In the genomic region with DNA sequence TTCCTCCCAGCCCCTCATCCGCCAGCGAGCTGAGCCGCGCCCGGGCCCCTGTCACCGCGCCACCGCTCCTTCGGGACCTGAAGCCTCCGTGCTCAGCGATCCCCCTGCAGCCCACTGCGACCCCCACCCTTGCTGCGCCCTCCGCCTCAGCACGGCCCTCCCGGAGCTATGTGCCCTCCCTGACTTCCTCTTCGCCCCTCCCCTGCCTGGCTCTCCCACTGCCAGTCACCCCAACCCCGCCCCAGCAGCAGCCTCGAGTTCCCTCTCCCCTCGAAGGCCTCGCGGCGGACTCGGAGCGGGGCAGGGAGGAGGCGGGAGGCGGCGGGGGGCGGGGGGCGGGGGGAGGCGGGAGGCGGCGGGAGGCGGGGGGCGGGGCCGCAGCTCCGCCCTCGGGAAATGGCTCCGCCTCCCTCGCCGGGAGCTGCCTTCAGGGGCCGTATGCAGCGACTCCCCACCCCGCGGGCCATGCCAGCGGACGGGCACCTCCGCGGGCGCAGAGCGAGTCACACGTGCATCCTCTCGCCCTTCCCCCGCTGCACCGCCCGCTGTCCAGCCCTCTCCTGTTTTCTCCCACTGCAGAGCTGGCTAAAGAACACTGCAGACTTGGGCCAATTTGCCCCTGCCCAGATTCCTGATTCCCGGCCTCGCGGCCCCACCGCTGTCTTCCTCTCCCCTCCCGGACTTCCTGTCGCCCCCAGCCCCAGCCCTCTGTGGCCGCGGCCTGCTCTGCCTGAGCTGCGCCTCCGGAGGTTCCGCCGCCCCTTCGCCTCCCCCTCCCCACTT, we compare ENCODE assay signal across 1 cellular context.
A peak's percentile ranks its signal among the peaks of the same experiment; 100 is the strongest.
TF ChIP-seq lines count a peak whose summit lies in the region.

No MANE protein-coding gene starts in this region.

TF ChIP-seq in GM12878, 131 proteins besides CTCF, POLR2A, EP300 and RAD21 (continued from another document and continues in another):
- TF ChIP-seq, protein P1, sequence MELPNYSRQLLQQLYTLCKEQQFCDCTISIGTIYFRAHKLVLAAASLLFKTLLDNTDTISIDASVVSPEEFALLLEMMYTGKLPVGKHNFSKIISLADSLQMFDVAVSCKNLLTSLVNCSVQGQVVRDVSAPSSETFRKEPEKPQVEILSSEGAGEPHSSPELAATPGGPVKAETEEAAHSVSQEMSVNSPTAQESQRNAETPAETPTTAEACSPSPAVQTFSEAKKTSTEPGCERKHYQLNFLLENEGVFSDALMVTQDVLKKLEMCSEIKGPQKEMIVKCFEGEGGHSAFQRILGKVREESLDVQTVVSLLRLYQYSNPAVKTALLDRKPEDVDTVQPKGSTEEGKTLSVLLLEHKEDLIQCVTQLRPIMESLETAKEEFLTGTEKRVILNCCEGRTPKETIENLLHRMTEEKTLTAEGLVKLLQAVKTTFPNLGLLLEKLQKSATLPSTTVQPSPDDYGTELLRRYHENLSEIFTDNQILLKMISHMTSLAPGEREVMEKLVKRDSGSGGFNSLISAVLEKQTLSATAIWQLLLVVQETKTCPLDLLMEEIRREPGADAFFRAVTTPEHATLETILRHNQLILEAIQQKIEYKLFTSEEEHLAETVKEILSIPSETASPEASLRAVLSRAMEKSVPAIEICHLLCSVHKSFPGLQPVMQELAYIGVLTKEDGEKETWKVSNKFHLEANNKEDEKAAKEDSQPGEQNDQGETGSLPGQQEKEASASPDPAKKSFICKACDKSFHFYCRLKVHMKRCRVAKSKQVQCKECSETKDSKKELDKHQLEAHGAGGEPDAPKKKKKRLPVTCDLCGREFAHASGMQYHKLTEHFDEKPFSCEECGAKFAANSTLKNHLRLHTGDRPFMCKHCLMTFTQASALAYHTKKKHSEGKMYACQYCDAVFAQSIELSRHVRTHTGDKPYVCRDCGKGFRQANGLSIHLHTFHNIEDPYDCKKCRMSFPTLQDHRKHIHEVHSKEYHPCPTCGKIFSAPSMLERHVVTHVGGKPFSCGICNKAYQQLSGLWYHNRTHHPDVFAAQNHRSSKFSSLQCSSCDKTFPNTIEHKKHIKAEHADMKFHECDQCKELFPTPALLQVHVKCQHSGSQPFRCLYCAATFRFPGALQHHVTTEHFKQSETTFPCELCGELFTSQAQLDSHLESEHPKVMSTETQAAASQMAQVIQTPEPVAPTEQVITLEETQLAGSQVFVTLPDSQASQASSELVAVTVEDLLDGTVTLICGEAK (IDR thresholded peaks at IDR 0.05; ENCODE audit: borderline replicate concordance) = no peak
- TF ChIP-seq, protein P2, sequence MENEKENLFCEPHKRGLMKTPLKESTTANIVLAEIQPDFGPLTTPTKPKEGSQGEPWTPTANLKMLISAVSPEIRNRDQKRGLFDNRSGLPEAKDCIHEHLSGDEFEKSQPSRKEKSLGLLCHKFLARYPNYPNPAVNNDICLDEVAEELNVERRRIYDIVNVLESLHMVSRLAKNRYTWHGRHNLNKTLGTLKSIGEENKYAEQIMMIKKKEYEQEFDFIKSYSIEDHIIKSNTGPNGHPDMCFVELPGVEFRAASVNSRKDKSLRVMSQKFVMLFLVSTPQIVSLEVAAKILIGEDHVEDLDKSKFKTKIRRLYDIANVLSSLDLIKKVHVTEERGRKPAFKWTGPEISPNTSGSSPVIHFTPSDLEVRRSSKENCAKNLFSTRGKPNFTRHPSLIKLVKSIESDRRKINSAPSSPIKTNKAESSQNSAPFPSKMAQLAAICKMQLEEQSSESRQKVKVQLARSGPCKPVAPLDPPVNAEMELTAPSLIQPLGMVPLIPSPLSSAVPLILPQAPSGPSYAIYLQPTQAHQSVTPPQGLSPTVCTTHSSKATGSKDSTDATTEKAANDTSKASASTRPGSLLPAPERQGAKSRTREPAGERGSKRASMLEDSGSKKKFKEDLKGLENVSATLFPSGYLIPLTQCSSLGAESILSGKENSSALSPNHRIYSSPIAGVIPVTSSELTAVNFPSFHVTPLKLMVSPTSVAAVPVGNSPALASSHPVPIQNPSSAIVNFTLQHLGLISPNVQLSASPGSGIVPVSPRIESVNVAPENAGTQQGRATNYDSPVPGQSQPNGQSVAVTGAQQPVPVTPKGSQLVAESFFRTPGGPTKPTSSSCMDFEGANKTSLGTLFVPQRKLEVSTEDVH (IDR thresholded peaks at IDR 0.05; ENCODE audit: low read depth, partially characterized antibody) = no peak
- TF ChIP-seq SMAD1 (IDR thresholded peaks at IDR 0.05; ENCODE audit: low read depth, partially characterized antibody) (no peak), ZNF217 (IDR thresholded peaks at IDR 0.05) (no peak), NR2C2 (IDR thresholded peaks at IDR 0.05; ENCODE audit: borderline replicate concordance, control insufficient read depth, insufficient read length, low read depth) (no peak), TCF12 (IDR thresholded peaks at IDR 0.05; ENCODE audit: low read depth, low read length) (0 out of 2 replicates have a peak, but pooled peaks have one; percentile 46), POLR2AphosphoS5 (IDR thresholded peaks at IDR 0.05; ENCODE audit: low read length) (no peak), ZNF24 (IDR thresholded peaks at IDR 0.05) (no peak), CBX3 (IDR thresholded peaks at IDR 0.05; ENCODE audit: borderline replicate concordance, low read depth) (no peak), SMC3 (IDR thresholded peaks at IDR 0.05; ENCODE audit: borderline replicate concordance, low read length) (no peak), LARP7 (IDR thresholded peaks at IDR 0.05) (peak; percentile 48; the same call in 1 of the 2 replicates), HCFC1 (IDR thresholded peaks at IDR 0.05; ENCODE audit: low read length) (no peak), SPI1 (IDR thresholded peaks at IDR 0.05; ENCODE audit: borderline replicate concordance, insufficient read depth, low read depth, low read length) (no peak), ZNF384 (IDR thresholded peaks at IDR 0.05; ENCODE audit: borderline replicate concordance, low read depth, low read length) (no peak), ESRRA (IDR thresholded peaks at IDR 0.05; ENCODE audit: low read length) (no peak), TCF7 (IDR thresholded peaks at IDR 0.05; ENCODE audit: borderline replicate concordance) (no peak), TBL1XR1 (IDR thresholded peaks at IDR 0.05; ENCODE audit: low read depth, low read length) (no peak), CEBPB (IDR thresholded peaks at IDR 0.05; ENCODE audit: borderline replicate concordance in 1 of 2, low read depth in 2 of 2, low read length in 2 of 2) (no peak), MYB (IDR thresholded peaks at IDR 0.05; ENCODE audit: borderline replicate concordance, low read depth, low read length) (no peak), TCF3 (IDR thresholded peaks at IDR 0.05; ENCODE audit: borderline replicate concordance, insufficient read depth, low read depth, low read length) (0 out of 2 replicates have a peak, but pooled peaks have one; percentile 54), NRF1 (conservative IDR thresholded peaks at IDR 0.05; ENCODE audit: low read depth, low read length) (no peak), RFX5 (IDR thresholded peaks at IDR 0.05; ENCODE audit: low read depth, low read length) (no peak), YBX1 (IDR thresholded peaks at IDR 0.05) (no peak), NBN (IDR thresholded peaks at IDR 0.05) (no peak), MYC (IDR thresholded peaks at IDR 0.05; ENCODE audit: insufficient read depth, insufficient read length, insufficient replicate concordance, low read length, severe bottlenecking) (no peak), KAT2A (conservative IDR thresholded peaks at IDR 0.05; ENCODE audit: control insufficient read depth, low read depth, low read length) (no peak), STAT3 (IDR thresholded peaks at IDR 0.05; ENCODE audit: low read depth, low read length) (no peak), GATAD2B (conservative IDR thresholded peaks at IDR 0.05; ENCODE audit: low read depth) (peak; percentile 85), KLF5 (IDR thresholded peaks at IDR 0.05; ENCODE audit: partially characterized antibody) (no peak), CHD1 (IDR thresholded peaks at IDR 0.05; ENCODE audit: low read depth, low read length) (no peak), CBX5 (IDR thresholded peaks at IDR 0.05; ENCODE audit: low read depth) (no peak), ZBED1 (IDR thresholded peaks at IDR 0.05; ENCODE audit: borderline replicate concordance) (no peak), TARDBP (IDR thresholded peaks at IDR 0.05; ENCODE audit: borderline replicate concordance) (no peak), ATF7 (IDR thresholded peaks at IDR 0.05; ENCODE audit: low read depth) (0 out of 2 replicates have a peak, but pooled peaks have one; percentile 14), PML (IDR thresholded peaks at IDR 0.05; ENCODE audit: low read length) (no peak), RELA (IDR thresholded peaks at IDR 0.05; ENCODE audit: borderline replicate concordance, partially characterized antibody) (no peak), FOXK2 (IDR thresholded peaks at IDR 0.05) (no peak), SRF (IDR thresholded peaks at IDR 0.05; ENCODE audit: low read depth in 2 of 2, low read length in 2 of 2) (no peak), SP1 (IDR thresholded peaks at IDR 0.05; ENCODE audit: low read depth, low read length) (no peak), ZNF207 (IDR thresholded peaks at IDR 0.05; ENCODE audit: borderline replicate concordance) (no peak), SMARCA5 (IDR thresholded peaks at IDR 0.05) (no peak), FOXM1 (IDR thresholded peaks at IDR 0.05; ENCODE audit: low read depth, low read length) (no peak)
- TF ChIP-seq, protein P3, sequence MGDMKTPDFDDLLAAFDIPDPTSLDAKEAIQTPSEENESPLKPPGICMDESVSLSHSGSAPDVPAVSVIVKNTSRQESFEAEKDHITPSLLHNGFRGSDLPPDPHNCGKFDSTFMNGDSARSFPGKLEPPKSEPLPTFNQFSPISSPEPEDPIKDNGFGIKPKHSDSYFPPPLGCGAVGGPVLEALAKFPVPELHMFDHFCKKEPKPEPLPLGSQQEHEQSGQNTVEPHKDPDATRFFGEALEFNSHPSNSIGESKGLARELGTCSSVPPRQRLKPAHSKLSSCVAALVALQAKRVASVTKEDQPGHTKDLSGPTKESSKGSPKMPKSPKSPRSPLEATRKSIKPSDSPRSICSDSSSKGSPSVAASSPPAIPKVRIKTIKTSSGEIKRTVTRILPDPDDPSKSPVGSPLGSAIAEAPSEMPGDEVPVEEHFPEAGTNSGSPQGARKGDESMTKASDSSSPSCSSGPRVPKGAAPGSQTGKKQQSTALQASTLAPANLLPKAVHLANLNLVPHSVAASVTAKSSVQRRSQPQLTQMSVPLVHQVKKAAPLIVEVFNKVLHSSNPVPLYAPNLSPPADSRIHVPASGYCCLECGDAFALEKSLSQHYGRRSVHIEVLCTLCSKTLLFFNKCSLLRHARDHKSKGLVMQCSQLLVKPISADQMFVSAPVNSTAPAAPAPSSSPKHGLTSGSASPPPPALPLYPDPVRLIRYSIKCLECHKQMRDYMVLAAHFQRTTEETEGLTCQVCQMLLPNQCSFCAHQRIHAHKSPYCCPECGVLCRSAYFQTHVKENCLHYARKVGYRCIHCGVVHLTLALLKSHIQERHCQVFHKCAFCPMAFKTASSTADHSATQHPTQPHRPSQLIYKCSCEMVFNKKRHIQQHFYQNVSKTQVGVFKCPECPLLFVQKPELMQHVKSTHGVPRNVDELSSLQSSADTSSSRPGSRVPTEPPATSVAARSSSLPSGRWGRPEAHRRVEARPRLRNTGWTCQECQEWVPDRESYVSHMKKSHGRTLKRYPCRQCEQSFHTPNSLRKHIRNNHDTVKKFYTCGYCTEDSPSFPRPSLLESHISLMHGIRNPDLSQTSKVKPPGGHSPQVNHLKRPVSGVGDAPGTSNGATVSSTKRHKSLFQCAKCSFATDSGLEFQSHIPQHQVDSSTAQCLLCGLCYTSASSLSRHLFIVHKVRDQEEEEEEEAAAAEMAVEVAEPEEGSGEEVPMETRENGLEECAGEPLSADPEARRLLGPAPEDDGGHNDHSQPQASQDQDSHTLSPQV (IDR thresholded peaks at IDR 0.05) = no peak
- TF ChIP-seq, protein P4, sequence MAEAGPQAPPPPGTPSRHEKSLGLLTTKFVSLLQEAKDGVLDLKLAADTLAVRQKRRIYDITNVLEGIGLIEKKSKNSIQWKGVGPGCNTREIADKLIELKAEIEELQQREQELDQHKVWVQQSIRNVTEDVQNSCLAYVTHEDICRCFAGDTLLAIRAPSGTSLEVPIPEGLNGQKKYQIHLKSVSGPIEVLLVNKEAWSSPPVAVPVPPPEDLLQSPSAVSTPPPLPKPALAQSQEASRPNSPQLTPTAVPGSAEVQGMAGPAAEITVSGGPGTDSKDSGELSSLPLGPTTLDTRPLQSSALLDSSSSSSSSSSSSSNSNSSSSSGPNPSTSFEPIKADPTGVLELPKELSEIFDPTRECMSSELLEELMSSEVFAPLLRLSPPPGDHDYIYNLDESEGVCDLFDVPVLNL (IDR thresholded peaks at IDR 0.05; ENCODE audit: low read depth, low read length) = no peak
- TF ChIP-seq, protein P5, sequence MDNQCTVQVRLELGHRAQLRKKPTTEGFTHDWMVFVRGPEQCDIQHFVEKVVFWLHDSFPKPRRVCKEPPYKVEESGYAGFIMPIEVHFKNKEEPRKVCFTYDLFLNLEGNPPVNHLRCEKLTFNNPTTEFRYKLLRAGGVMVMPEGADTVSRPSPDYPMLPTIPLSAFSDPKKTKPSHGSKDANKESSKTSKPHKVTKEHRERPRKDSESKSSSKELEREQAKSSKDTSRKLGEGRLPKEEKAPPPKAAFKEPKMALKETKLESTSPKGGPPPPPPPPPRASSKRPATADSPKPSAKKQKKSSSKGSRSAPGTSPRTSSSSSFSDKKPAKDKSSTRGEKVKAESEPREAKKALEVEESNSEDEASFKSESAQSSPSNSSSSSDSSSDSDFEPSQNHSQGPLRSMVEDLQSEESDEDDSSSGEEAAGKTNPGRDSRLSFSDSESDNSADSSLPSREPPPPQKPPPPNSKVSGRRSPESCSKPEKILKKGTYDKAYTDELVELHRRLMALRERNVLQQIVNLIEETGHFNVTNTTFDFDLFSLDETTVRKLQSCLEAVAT (IDR thresholded peaks at IDR 0.05) = no peak
- TF ChIP-seq, protein P6, sequence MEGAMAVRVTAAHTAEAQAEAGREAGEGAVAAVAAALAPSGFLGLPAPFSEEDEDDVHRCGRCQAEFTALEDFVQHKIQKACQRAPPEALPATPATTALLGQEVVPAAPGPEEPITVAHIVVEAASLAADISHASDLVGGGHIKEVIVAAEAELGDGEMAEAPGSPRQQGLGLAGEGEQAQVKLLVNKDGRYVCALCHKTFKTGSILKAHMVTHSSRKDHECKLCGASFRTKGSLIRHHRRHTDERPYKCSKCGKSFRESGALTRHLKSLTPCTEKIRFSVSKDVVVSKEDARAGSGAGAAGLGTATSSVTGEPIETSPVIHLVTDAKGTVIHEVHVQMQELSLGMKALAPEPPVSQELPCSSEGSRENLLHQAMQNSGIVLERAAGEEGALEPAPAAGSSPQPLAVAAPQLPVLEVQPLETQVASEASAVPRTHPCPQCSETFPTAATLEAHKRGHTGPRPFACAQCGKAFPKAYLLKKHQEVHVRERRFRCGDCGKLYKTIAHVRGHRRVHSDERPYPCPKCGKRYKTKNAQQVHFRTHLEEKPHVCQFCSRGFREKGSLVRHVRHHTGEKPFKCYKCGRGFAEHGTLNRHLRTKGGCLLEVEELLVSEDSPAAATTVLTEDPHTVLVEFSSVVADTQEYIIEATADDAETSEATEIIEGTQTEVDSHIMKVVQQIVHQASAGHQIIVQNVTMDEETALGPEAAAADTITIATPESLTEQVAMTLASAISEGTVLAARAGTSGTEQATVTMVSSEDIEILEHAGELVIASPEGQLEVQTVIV (IDR thresholded peaks at IDR 0.05; ENCODE audit: borderline replicate concordance, partially characterized antibody) = no peak
- TF ChIP-seq, protein P7, sequence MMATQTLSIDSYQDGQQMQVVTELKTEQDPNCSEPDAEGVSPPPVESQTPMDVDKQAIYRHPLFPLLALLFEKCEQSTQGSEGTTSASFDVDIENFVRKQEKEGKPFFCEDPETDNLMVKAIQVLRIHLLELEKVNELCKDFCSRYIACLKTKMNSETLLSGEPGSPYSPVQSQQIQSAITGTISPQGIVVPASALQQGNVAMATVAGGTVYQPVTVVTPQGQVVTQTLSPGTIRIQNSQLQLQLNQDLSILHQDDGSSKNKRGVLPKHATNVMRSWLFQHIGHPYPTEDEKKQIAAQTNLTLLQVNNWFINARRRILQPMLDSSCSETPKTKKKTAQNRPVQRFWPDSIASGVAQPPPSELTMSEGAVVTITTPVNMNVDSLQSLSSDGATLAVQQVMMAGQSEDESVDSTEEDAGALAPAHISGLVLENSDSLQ (IDR thresholded peaks at IDR 0.05) = peak; percentile 80
